In the genomic region with DNA sequence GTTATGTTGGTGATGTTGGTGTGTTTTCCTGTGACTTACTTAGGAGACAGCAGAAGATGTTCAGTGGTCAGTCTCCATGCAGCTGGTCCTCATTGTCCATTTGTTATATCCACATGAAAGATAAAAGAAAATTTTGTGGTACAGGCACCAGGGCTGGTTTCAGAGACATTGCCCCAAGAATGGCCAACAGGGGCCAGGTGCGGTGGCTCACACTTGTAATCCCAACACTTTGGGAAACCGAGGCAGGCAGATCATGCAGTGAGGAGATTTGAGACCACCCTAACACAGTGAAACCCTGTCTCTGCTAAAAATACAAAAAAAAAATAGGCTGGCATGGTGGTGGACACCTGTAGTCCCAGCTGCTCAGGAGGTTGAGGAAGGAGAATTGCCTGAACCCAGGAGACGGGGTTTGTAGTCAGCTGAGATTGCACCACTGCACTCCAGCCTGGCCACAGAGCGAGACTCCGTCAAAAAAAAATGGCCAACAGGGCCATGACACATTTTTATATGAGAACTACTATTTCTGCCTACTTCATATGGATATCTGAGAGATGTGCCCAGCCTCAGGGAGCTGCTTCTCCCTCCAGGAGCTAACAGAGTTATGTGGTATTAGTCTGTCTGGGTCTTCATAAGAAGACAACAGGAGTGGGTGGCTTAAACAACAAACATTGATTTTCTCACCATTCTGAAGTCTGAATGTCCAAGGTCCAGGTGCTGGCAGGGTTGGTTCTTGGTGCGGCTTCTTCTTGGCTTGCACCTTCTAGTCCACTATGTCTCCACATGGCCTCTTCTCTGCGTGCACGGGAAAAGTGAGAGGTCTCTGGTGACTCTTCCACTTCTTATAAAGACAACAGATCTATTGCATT, we compare ENCODE assay signal across 16 cellular contexts.
DNase-seq lines count a peak whose midpoint lies in the region; ATAC-seq and TF ChIP-seq lines count a peak whose summit lies in the region.
"Had no signal": no experiment of that assay in that cellular context is flagged by ENCODE, and none has a peak within 500 bp of the region (broad histone marks: within the 10 kb centered on the region; RNA-seq: fewer than 3 reads in every experiment).

No MANE protein-coding gene starts in this region.

- peak overlapping the region; percentile 65 for H3K4me2 ChIP-seq in DND-41 (ENCODE audit: insufficient read depth, low read length)
- H3K4me2 ChIP-seq: PC-9 had no signal

- ATAC-seq in DND-41 (ENCODE audit: insufficient read depth, low read depth): peak; percentile 3; the same call in 2 of the 3 replicates
- ATAC-seq in naive thymus-derived CD4-positive, alpha-beta T cell: no peak

- H3K27ac Mint-ChIP-seq in chondrocyte (ENCODE audit: unreplicated experiment) (no peak overlapping the region), endothelial cell (ENCODE audit: unreplicated experiment) (no peak overlapping the region)
- no peak overlapping the region for H3K27ac Mint-ChIP-seq in naive thymus-derived CD4-positive, alpha-beta T cell
- H3K27ac Mint-ChIP-seq: CD8-positive, alpha-beta T cell had no signal

- CTCF ChIA-PET in HEK293 (lab: Yijun Ruan, JAX): interaction anchor here (0.6 to 4.9 kb wide), 25 partner anchors 9 to 473 kb away, joined by 3 to 40 read pairs (median 3); no protein-coding TSS in a partner anchor
- CTCF ChIA-PET in naive thymus-derived CD4-positive, alpha-beta T cell (lab: Charles Lee): no interaction called here

- DNase-seq in DND-41 (no peak), chondrocyte (ENCODE audit: low spot score) (peak; percentile 98), spleen (peak; percentile 76), NCI-H1417 (lab: John Stamatoyannopoulos, UW) (no peak), endothelial cell (ENCODE audit: low spot score) (no peak)
- DNase-seq in naive thymus-derived CD4-positive, alpha-beta T cell: no peak
- DNase-seq: DMS79, IMR-90, Kasumi-1, NCI-H1417 treated with DMSO at 0.1 percent for 48 hours, NCI-H1930, NCI-H446 treated with DMSO at 0.1 percent for 48 hours, SW 1271 had no signal

- H3K79me2 ChIP-seq in DND-41 (ENCODE audit: insufficient read depth, low read length): peaks cover 15% of the 10 kb centered on the region

- H3K27me3 ChIP-seq in DND-41 (ENCODE audit: insufficient read depth, low read length, poor library complexity) (no peaks in the 10 kb centered on the region), spleen (replicated peaks in 1 of 7) (peaks cover 0 to 6% (median 0%) of the 10 kb centered on the region in 7 donors)
- no peaks in the 10 kb centered on the region for H3K27me3 ChIP-seq in naive thymus-derived CD4-positive, alpha-beta T cell (ENCODE audit: control insufficient read depth in 2 of 2, insufficient read depth in 2 of 2, low read length in 2 of 2)

- H3K27me3 Mint-ChIP-seq in chondrocyte (ENCODE audit: low read depth): no peaks in the 10 kb centered on the region
- H3K27me3 Mint-ChIP-seq in naive thymus-derived CD4-positive, alpha-beta T cell: peaks cover 13 to 62% (median 24%) of the 10 kb centered on the region in 5 donors
- peaks cover 18% of the 10 kb centered on the region for H3K27me3 Mint-ChIP-seq in endothelial cell (ENCODE audit: unreplicated experiment)

- H3K9me3 ChIP-seq in DND-41 (ENCODE audit: insufficient read depth, low read length, severe bottlenecking): no peaks in the 10 kb centered on the region
- H3K9me3 ChIP-seq in HEK293 (ENCODE audit: control insufficient read depth, insufficient read depth, low read depth, low read length): no peaks in the 10 kb centered on the region; the same call in 1 of the 2 replicates
- H3K9me3 ChIP-seq in spleen: no peaks in the 10 kb centered on the region
- no peaks in the 10 kb centered on the region for H3K9me3 ChIP-seq in naive thymus-derived CD4-positive, alpha-beta T cell (ENCODE audit: control insufficient read depth in 2 of 3, low read length in 3 of 3)

- no peak overlapping the region for H2AFZ ChIP-seq in DND-41 (ENCODE audit: low read depth, low read length)
- H2AFZ ChIP-seq: PC-9 had no signal

- H3K4me1 ChIP-seq in DND-41 (ENCODE audit: insufficient read depth, low read length): peaks cover 58% of the 10 kb centered on the region
- no peaks in the 10 kb centered on the region; the same call in 1 of the 2 replicates for H3K4me1 ChIP-seq in HEK293 (ENCODE audit: control insufficient read depth, insufficient read depth, low read length)
- peaks cover 0 to 3% (median 0%) of the 10 kb centered on the region in 6 donors for H3K4me1 ChIP-seq in spleen
- H3K4me1 ChIP-seq in naive thymus-derived CD4-positive, alpha-beta T cell (ENCODE audit: control insufficient read depth in 2 of 2, insufficient read depth in 2 of 2, low read length in 2 of 2): no peaks in the 10 kb centered on the region

- peaks cover 86% of the 10 kb centered on the region for H3K9me3 Mint-ChIP-seq in chondrocyte (ENCODE audit: low read depth)
- no peaks in the 10 kb centered on the region for H3K9me3 Mint-ChIP-seq in naive thymus-derived CD4-positive, alpha-beta T cell
- peaks cover 72% of the 10 kb centered on the region for H3K9me3 Mint-ChIP-seq in endothelial cell (ENCODE audit: unreplicated experiment)
- H3K9me3 Mint-ChIP-seq: CD8-positive, alpha-beta T cell had no signal

- TF ChIP-seq CTCF in DND-41 (IDR thresholded peaks at IDR 0.05; ENCODE audit: borderline replicate concordance, extremely low read depth, low read length, poor library complexity, severe bottlenecking): no peak
- no peak for TF ChIP-seq CTCF in HEK293 (tag by site-specific recombination; IDR thresholded peaks at IDR 0.05)
- TF ChIP-seq CTCF in chondrocyte (IDR thresholded peaks at IDR 0.05): no peak
- TF ChIP-seq CTCF in spleen (IDR thresholded peaks at IDR 0.05 in 8 of 11, conservative IDR thresholded peaks at IDR 0.05 in 3 of 11): no peak
- TF ChIP-seq CTCF in endothelial cell (IDR thresholded peaks at IDR 0.05; ENCODE audit: unreplicated experiment): no peak

- POLR2A ChIA-PET in HEK293 (lab: Yijun Ruan, JAX): no interaction called here
- POLR2A ChIA-PET in naive thymus-derived CD4-positive, alpha-beta T cell (lab: Charles Lee): no interaction called here

- H4K20me1 ChIP-seq in DND-41 (ENCODE audit: insufficient read depth, low read length): no peaks in the 10 kb centered on the region

- H3K4me3 Mint-ChIP-seq in chondrocyte (ENCODE audit: unreplicated experiment): no peak overlapping the region
- no peak overlapping the region for H3K4me3 Mint-ChIP-seq in naive thymus-derived CD4-positive, alpha-beta T cell
- no peak overlapping the region for H3K4me3 Mint-ChIP-seq in endothelial cell (ENCODE audit: unreplicated experiment)
- H3K4me3 Mint-ChIP-seq: CD8-positive, alpha-beta T cell had no signal

- TF ChIP-seq POLR2A in spleen (IDR thresholded peaks at IDR 0.05): no peak

- H3K4me3 ChIP-seq in DND-41 (ENCODE audit: low read depth in 1 of 2, low read length in 2 of 2) (peak overlapping the region in 1 of 2 experiments; percentile 3; a peak in 2 of 4 replicates), HEK293 (ENCODE audit: low read depth, low read length) (no peak overlapping the region), spleen (no peak overlapping the region)
- no peak overlapping the region for H3K4me3 ChIP-seq in naive thymus-derived CD4-positive, alpha-beta T cell (ENCODE audit: low read length)
- H3K4me3 ChIP-seq: PC-9 had no signal

- 61 to 67% (median 63%) methylated on average over 8 of the region's 8 CpGs for WGBS in spleen, 5 donors

- intact Hi-C loops in spleen (cut with DNase I; ENCODE audit: low total_unique reads): no loop called here
- intact Hi-C loops in naive thymus-derived CD4-positive, alpha-beta T cell (cut with micrococcal nuclease): no loop called here

- H3K4me1 Mint-ChIP-seq in chondrocyte (ENCODE audit: low read depth): no peaks in the 10 kb centered on the region
- H3K4me1 Mint-ChIP-seq in naive thymus-derived CD4-positive, alpha-beta T cell: peaks cover 0 to 7% (median 2%) of the 10 kb centered on the region in 7 donors
- H3K4me1 Mint-ChIP-seq in endothelial cell (ENCODE audit: unreplicated experiment): no peaks in the 10 kb centered on the region

- peak overlapping the region; percentile 93 for H3K27ac ChIP-seq in DND-41 (ENCODE audit: low read length)
- H3K27ac ChIP-seq in HEK293 (ENCODE audit: extremely low read depth, low read depth, low read length): no peak overlapping the region
- no peak overlapping the region for H3K27ac ChIP-seq in spleen
- H3K27ac ChIP-seq in naive thymus-derived CD4-positive, alpha-beta T cell (ENCODE audit: low read depth, low read length): no peak overlapping the region
- H3K27ac ChIP-seq: PC-9 had no signal

- H3K36me3 ChIP-seq in DND-41 (ENCODE audit: insufficient read depth, low read length): peaks cover 29% of the 10 kb centered on the region
- no peaks in the 10 kb centered on the region for H3K36me3 ChIP-seq in HEK293 (ENCODE audit: control insufficient read depth in 2 of 2, insufficient read depth in 1 of 2, low read length in 2 of 2)
- no peaks in the 10 kb centered on the region for H3K36me3 ChIP-seq in spleen
- H3K36me3 ChIP-seq in naive thymus-derived CD4-positive, alpha-beta T cell (ENCODE audit: control insufficient read depth in 2 of 3, insufficient read depth in 3 of 3, low read length in 3 of 3): no peaks in the 10 kb centered on the region

- H3K36me3 Mint-ChIP-seq in chondrocyte (ENCODE audit: low read depth) (peaks cover 2% of the 10 kb centered on the region), endothelial cell (ENCODE audit: low read depth, unreplicated experiment) (peaks cover 36% of the 10 kb centered on the region)
- H3K36me3 Mint-ChIP-seq in naive thymus-derived CD4-positive, alpha-beta T cell: no peaks in the 10 kb centered on the region
- H3K36me3 Mint-ChIP-seq: CD8-positive, alpha-beta T cell had no signal

- H3K9ac ChIP-seq in DND-41 (ENCODE audit: low read depth, low read length): peak overlapping the region; percentile 62

TF ChIP-seq in HEK293, 187 proteins besides CTCF, POLR2A, EP300 and RAD21:
- TF ChIP-seq ZNF404 (tag by site-specific recombination; IDR thresholded peaks at IDR 0.05) (no peak), ZNF785 (tag by site-specific recombination; IDR thresholded peaks at IDR 0.05) (0 out of 2 replicates have a peak, but pooled peaks have one; percentile 11), ZSCAN5A (tag by site-specific recombination; IDR thresholded peaks at IDR 0.05) (0 out of 2 replicates have a peak, but pooled peaks have one; percentile 9), ZNF560 (tag by site-specific recombination; IDR thresholded peaks at IDR 0.05; ENCODE audit: borderline replicate concordance) (0 out of 2 replicates have a peak, but pooled peaks have one; percentile 11)

Comparison
In these comparisons a context has a peak if more than half of its experiments do, and no peak if none do; other contexts are left out.
1. DNase-seq: peak in chondrocyte (single experiment) and spleen (single experiment); none in DND-41 (single experiment), NCI-H1417 (0 of 3), naive thymus-derived CD4-positive, alpha-beta T cell (0 of 9) and endothelial cell (single experiment).